Comparison of ENCODE assay signal across 1 cellular context in genomic region chr10:114772496-114773196, GRCh38.
TF ChIP-seq lines count a peak whose summit lies in the region.

No MANE protein-coding gene starts in this region.

TF ChIP-seq in HCT116, 20 proteins besides CTCF, POLR2A, EP300 and RAD21 (continued from another document):
- TF ChIP-seq POLR2AphosphoS5 (IDR thresholded peaks at IDR 0.05; ENCODE audit: low read depth, low read length) (no peak), CBX3 (IDR thresholded peaks at IDR 0.05; ENCODE audit: low read depth) (no peak), EZH2phosphoT487 (IDR thresholded peaks at IDR 0.05; ENCODE audit: borderline replicate concordance) (no peak), SIN3A (IDR thresholded peaks at IDR 0.05; ENCODE audit: low read depth) (no peak), FOSL1 (IDR thresholded peaks at IDR 0.05; ENCODE audit: low read depth) (no peak)
